In genomic region chr17:79325707-79326106, GRCh38 we compare ENCODE assay signal across 16 cellular contexts.
DNase-seq lines count a peak whose midpoint lies in the region; ATAC-seq and TF ChIP-seq lines count a peak whose summit lies in the region.
"Had no signal": no experiment of that assay in that cellular context is flagged by ENCODE, and none has a peak within 500 bp of the region (broad histone marks: within the 10 kb centered on the region; RNA-seq: fewer than 3 reads in every experiment).

No MANE protein-coding gene starts in this region.

- no peak overlapping the region for H3K4me3 ChIP-seq in transverse colon
- H3K4me3 ChIP-seq: body of pancreas, heart right ventricle, lung, spleen had no signal

- no peaks in the 10 kb centered on the region for H3K4me1 Mint-ChIP-seq in nephron progenitor cell
- H3K4me1 Mint-ChIP-seq in activated T-helper 1 cell treated with anti-CD3 and anti-CD28 coated beads, Interleukin-12 subunit alpha, Interleukin-12 subunit beta, Interleukin-2, Interleukin-4 antibody, amounts not matched to agents 30 ng/mL and 10 ng/mL and 1 ng/mL, durations not matched to agents 14 hours and 24 hours and 36 hours (ENCODE audit: low read depth), result no peaks in the 10 kb centered on the region

- H3K9me3 Mint-ChIP-seq in nephron progenitor cell, result no peaks in the 10 kb centered on the region
- H3K9me3 Mint-ChIP-seq in activated T-helper 1 cell treated with anti-CD3 and anti-CD28 coated beads, Interleukin-12 subunit alpha, Interleukin-12 subunit beta, Interleukin-2, Interleukin-4 antibody, amounts not matched to agents 30 ng/mL and 10 ng/mL and 1 ng/mL, durations not matched to agents 14 hours and 24 hours and 36 hours, result no peaks in the 10 kb centered on the region
- H3K9me3 Mint-ChIP-seq: CD8-positive, alpha-beta T cell had no signal

- no peaks in the 10 kb centered on the region for H3K9me3 ChIP-seq in transverse colon
- H3K9me3 ChIP-seq: body of pancreas, heart right ventricle, spleen had no signal

- DNase-seq in EH (ENCODE audit: low read depth) (peak; percentile 23), M059J (ENCODE audit: low read depth) (peak; percentile 7), dermis blood vessel endothelial cell (peak; percentile 26), nephron progenitor cell (peak; percentile 90), transverse colon (no peak)
- no peak for DNase-seq in activated T-helper 1 cell treated with anti-CD3 and anti-CD28 coated beads, Interleukin-12 subunit alpha, Interleukin-12 subunit beta, Interleukin-2, Interleukin-4 antibody, amounts not matched to agents 30 ng/mL and 10 ng/mL and 1 ng/mL, durations not matched to agents 14 hours and 24 hours and 36 hours (ENCODE audit: low spot score)
- DNase-seq: activated effector memory CD4-positive, alpha-beta T cell treated with anti-CD3 and anti-CD28 coated beads, Interleukin-2, amount 50 U/mL, for 16 hours; body of pancreas; CD8-positive, alpha-beta T cell; heart right ventricle; NCI-H2171; spleen; T-helper 1 cell had no signal

- 25 to 64% methylated on average over 5 to 15 of the region's 15 CpGs for WGBS in transverse colon (ENCODE audit: low coverage in 1 of 2), 2 donors

- H3K36me3 Mint-ChIP-seq in nephron progenitor cell (ENCODE audit: low read depth), result no peaks in the 10 kb centered on the region
- no peaks in the 10 kb centered on the region for H3K36me3 Mint-ChIP-seq in activated T-helper 1 cell treated with anti-CD3 and anti-CD28 coated beads, Interleukin-12 subunit alpha, Interleukin-12 subunit beta, Interleukin-2, Interleukin-4 antibody, amounts not matched to agents 30 ng/mL and 10 ng/mL and 1 ng/mL, durations not matched to agents 14 hours and 24 hours and 36 hours (ENCODE audit: low read depth)
- H3K36me3 Mint-ChIP-seq: CD8-positive, alpha-beta T cell had no signal

- H3K4me3 Mint-ChIP-seq in nephron progenitor cell, result no peak overlapping the region
- no peak overlapping the region for H3K4me3 Mint-ChIP-seq in activated T-helper 1 cell treated with anti-CD3 and anti-CD28 coated beads, Interleukin-12 subunit alpha, Interleukin-12 subunit beta, Interleukin-2, Interleukin-4 antibody, amounts not matched to agents 30 ng/mL and 10 ng/mL and 1 ng/mL, durations not matched to agents 14 hours and 24 hours and 36 hours
- H3K4me3 Mint-ChIP-seq: CD8-positive, alpha-beta T cell had no signal

- peaks cover 11% of the 10 kb centered on the region for H3K27me3 ChIP-seq in transverse colon
- H3K27me3 ChIP-seq: body of pancreas had no signal

- H3K27me3 Mint-ChIP-seq in nephron progenitor cell (ENCODE audit: low read depth, poor library complexity), result peaks cover 77% of the 10 kb centered on the region
- no peaks in the 10 kb centered on the region for H3K27me3 Mint-ChIP-seq in activated T-helper 1 cell treated with anti-CD3 and anti-CD28 coated beads, Interleukin-12 subunit alpha, Interleukin-12 subunit beta, Interleukin-2, Interleukin-4 antibody, amounts not matched to agents 30 ng/mL and 10 ng/mL and 1 ng/mL, durations not matched to agents 14 hours and 24 hours and 36 hours (ENCODE audit: insufficient read depth)

- no peak for TF ChIP-seq POLR2A in transverse colon (IDR thresholded peaks at IDR 0.05)

- H3K4me1 ChIP-seq in transverse colon, result no peaks in the 10 kb centered on the region
- H3K4me1 ChIP-seq: body of pancreas, heart right ventricle, spleen had no signal

- intact Hi-C loops in activated T-helper 1 cell treated with anti-CD3 and anti-CD28 coated beads, Interleukin-12 subunit alpha, Interleukin-12 subunit beta, Interleukin-2, Interleukin-4 antibody, amounts not matched to agents 30 ng/mL and 10 ng/mL and 1 ng/mL, durations not matched to agents 14 hours and 24 hours and 36 hours (cut with micrococcal nuclease), result no loop called here
- intact Hi-C loops in transverse colon (cut with DNase I; ENCODE audit: low total_unique reads), result no loop called here

- no peak for TF ChIP-seq EP300 in transverse colon (IDR thresholded peaks at IDR 0.05; ENCODE audit: low read depth)

- no peak overlapping the region for H3K27ac Mint-ChIP-seq in nephron progenitor cell
- H3K27ac Mint-ChIP-seq in activated T-helper 1 cell treated with anti-CD3 and anti-CD28 coated beads, Interleukin-12 subunit alpha, Interleukin-12 subunit beta, Interleukin-2, Interleukin-4 antibody, amounts not matched to agents 30 ng/mL and 10 ng/mL and 1 ng/mL, durations not matched to agents 14 hours and 24 hours and 36 hours, result no peak overlapping the region
- H3K27ac Mint-ChIP-seq: CD8-positive, alpha-beta T cell had no signal

- TF ChIP-seq CTCF in nephron progenitor cell (IDR thresholded peaks at IDR 0.05), result no peak
- no peak for TF ChIP-seq CTCF in transverse colon (IDR thresholded peaks at IDR 0.05)

- H3K36me3 ChIP-seq in transverse colon, result no peaks in the 10 kb centered on the region
- H3K36me3 ChIP-seq: heart right ventricle, spleen had no signal

- in situ Hi-C loops in transverse colon (cut with MboI; ENCODE audit: low pct_ligation_motif_present in 1 of 4, low pct_unique_long_range_greater_than_20kb in 1 of 4, low sequenced_read_pairs in 3 of 4), result no loop called here

- no peak overlapping the region for H3K27ac ChIP-seq in transverse colon
- H3K27ac ChIP-seq: body of pancreas, heart right ventricle, spleen had no signal

- ATAC-seq in HG02763 (IDR thresholded peaks at IDR 0.05; ENCODE audit: unreplicated experiment), result no peak
- no peak for ATAC-seq in activated CD4-positive, CD25-positive, alpha-beta regulatory T cell treated with anti-CD3 and anti-CD28 coated beads, Interleukin-2, amount 50 U/mL, for 24 hours
- ATAC-seq: body of pancreas; CD8-positive, alpha-beta T cell; heart right ventricle had no signal

Comparison
In these comparisons a context has a peak if more than half of its experiments do, and no peak if none do; other contexts are left out.
1. DNase-seq: peak in EH (single experiment), M059J (single experiment), dermis blood vessel endothelial cell (single experiment) and nephron progenitor cell (single experiment); none in activated T-helper 1 cell treated with anti-CD3 and anti-CD28 coated beads, Interleukin-12 subunit alpha, Interleukin-12 subunit beta, Interleukin-2, Interleukin-4 antibody, amounts not matched to agents 30 ng/mL and 10 ng/mL and 1 ng/mL, durations not matched to agents 14 hours and 24 hours and 36 hours (single experiment) and transverse colon (single experiment).